26 cellular contexts compared by ENCODE assay signal in genomic region chr1:109156916-109157385, GRCh38. TPM values are rescaled to one million over a fixed set of nuclear protein-coding genes. Genes with fewer than 3 reads are reported as not detected.
DNase-seq lines count a peak whose midpoint lies in the region; ATAC-seq, FAIRE-seq and TF ChIP-seq lines count a peak whose summit lies in the region.
"Had no signal": no experiment of that assay in that cellular context is flagged by ENCODE, and none has a peak within 500 bp of the region (broad histone marks: within the 10 kb centered on the region; RNA-seq: fewer than 3 reads in every experiment).

No MANE protein-coding gene starts in this region.

- H3K27me3 Mint-ChIP-seq in brain = peaks cover 3% of the 10 kb centered on the region
- H3K27me3 Mint-ChIP-seq in activated naive CD4-positive, alpha-beta T cell treated with anti-CD3 and anti-CD28 coated beads, Interleukin-2, amount 10 ng/mL, durations not matched to agents 7 days and 5 days = peaks cover 3% of the 10 kb centered on the region
- H3K27me3 Mint-ChIP-seq: CD4-positive, alpha-beta T cell had no signal

- no peak for TF ChIP-seq CTCF in brain (conservative IDR thresholded peaks at IDR 0.05)

- peak overlapping the region in 3 of 5 experiments; percentile 31 to 77 (median 65) for H3K27ac Mint-ChIP-seq in brain
- no peak overlapping the region for H3K27ac Mint-ChIP-seq in activated naive CD4-positive, alpha-beta T cell treated with anti-CD3 and anti-CD28 coated beads, Interleukin-2, amount 10 ng/mL, durations not matched to agents 7 days and 5 days
- H3K27ac Mint-ChIP-seq: CD4-positive, alpha-beta T cell had no signal

- H3K4me1 Mint-ChIP-seq in brain = peaks cover 19% of the 10 kb centered on the region
- peaks cover 12% of the 10 kb centered on the region for H3K4me1 Mint-ChIP-seq in activated naive CD4-positive, alpha-beta T cell treated with anti-CD3 and anti-CD28 coated beads, Interleukin-2, amount 10 ng/mL, durations not matched to agents 7 days and 5 days

- H3K9me3 ChIP-seq in small intestine (ENCODE audit: control insufficient read depth, low read depth) = no peaks in the 10 kb centered on the region
- H3K9me3 ChIP-seq: A549; BLaER1 treated with 17β-estradiol and CSF1 and Interleukin-3, amounts not matched to agents 10 nM and 100 nM; MG63 had no signal

- H3K36me3 ChIP-seq in small intestine (ENCODE audit: control insufficient read depth in 2 of 2, insufficient read depth in 2 of 2, low read length in 2 of 2) = no peaks in the 10 kb centered on the region
- H3K36me3 ChIP-seq: BLaER1 treated with 17β-estradiol and CSF1 and Interleukin-3, amounts not matched to agents 10 nM and 100 nM; MG63 had no signal

- no peak for ATAC-seq in HG03097 (IDR thresholded peaks at IDR 0.05; ENCODE audit: low FRiP score, unreplicated experiment)
- ATAC-seq: A549, Panc1 had no signal

- DNase-seq in NCI-H526 treated with DMSO at 0.1 percent for 48 hours (lab: John Stamatoyannopoulos, UW) = peak; percentile 9
- peak; percentile 25 for DNase-seq in mucosa of gallbladder (ENCODE audit: low spot score)
- peak; percentile 61 for DNase-seq in small intestine
- no peak for DNase-seq in activated naive CD4-positive, alpha-beta T cell (lab: John Stamatoyannopoulos, UW)
- no peak for DNase-seq in RCC 7860 (ENCODE audit: low spot score)
- no peak for DNase-seq in activated naive CD4-positive, alpha-beta T cell treated with anti-CD3 and anti-CD28 coated beads, Interleukin-2, amount 10 ng/mL, durations not matched to agents 7 days and 5 days
- DNase-seq: AML-193; CD4-positive, alpha-beta T cell; H7; KBM-7; MG63; NCI-H1105 treated with DMSO at 0.1 percent for 48 hours; NCI-H146; NCI-H2029; NCI-H446; NCI-H524 treated with DMSO at 0.1 percent for 48 hours; SHP77 treated with DMSO at 0.1 percent for 48 hours had no signal

- no peaks in the 10 kb centered on the region for H3K9me3 Mint-ChIP-seq in brain
- H3K9me3 Mint-ChIP-seq in activated naive CD4-positive, alpha-beta T cell treated with anti-CD3 and anti-CD28 coated beads, Interleukin-2, amount 10 ng/mL, durations not matched to agents 7 days and 5 days = no peaks in the 10 kb centered on the region
- H3K9me3 Mint-ChIP-seq: CD4-positive, alpha-beta T cell had no signal

- CTCF ChIA-PET in activated naive CD4-positive, alpha-beta T cell treated with anti-CD3 and anti-CD28 coated beads, Interleukin-2, amount 10 ng/mL, durations not matched to agents 7 days and 5 days (lab: Charles Lee) = no interaction called here

- H3K4me3 Mint-ChIP-seq in brain = no peak overlapping the region
- no peak overlapping the region for H3K4me3 Mint-ChIP-seq in activated naive CD4-positive, alpha-beta T cell treated with anti-CD3 and anti-CD28 coated beads, Interleukin-2, amount 10 ng/mL, durations not matched to agents 7 days and 5 days
- H3K4me3 Mint-ChIP-seq: CD4-positive, alpha-beta T cell had no signal

- peak overlapping the region in 1 of 2 donors; percentile 52 for H3K27ac ChIP-seq in small intestine (ENCODE audit: low read depth in 1 of 2, low read length in 1 of 2)
- H3K27ac ChIP-seq: A549, SK-N-MC had no signal

- no peaks in the 10 kb centered on the region for H3K36me3 Mint-ChIP-seq in brain
- H3K36me3 Mint-ChIP-seq in activated naive CD4-positive, alpha-beta T cell treated with anti-CD3 and anti-CD28 coated beads, Interleukin-2, amount 10 ng/mL, durations not matched to agents 7 days and 5 days = no peaks in the 10 kb centered on the region

- H3K27me3 ChIP-seq in small intestine (ENCODE audit: control insufficient read depth in 2 of 2, insufficient read depth in 2 of 2, low read length in 2 of 2) = no peaks in the 10 kb centered on the region
- H3K27me3 ChIP-seq: MG63 had no signal

- FAIRE-seq in small intestine (lab: Jason Lieb, UNC) (no peak), RCC 7860 (lab: Jason Lieb, UNC) (no peak)
- FAIRE-seq: A549, G401.6, HTR-8/SVneo had no signal

- no peaks in the 10 kb centered on the region for H3K4me1 ChIP-seq in small intestine (ENCODE audit: control insufficient read depth in 2 of 2, insufficient read depth in 1 of 2, low read depth in 1 of 2, low read length in 1 of 2)

- H3K4me3 ChIP-seq in small intestine (ENCODE audit: low read depth in 1 of 2, low read length in 2 of 2) = no peak overlapping the region
- H3K4me3 ChIP-seq: A549; BLaER1 treated with 17β-estradiol and CSF1 and Interleukin-3, amounts not matched to agents 10 nM and 100 nM; MG63; SK-N-MC had no signal

- 25 to 66% (median 32%) methylated on average over 2 of the region's 2 CpGs for WGBS in small intestine, 3 donors

RNA-seq across cellular contexts. Expression of gene ELAPOR1, which starts 43.0 kb away (rescaled TPM):
- 205 TPM for polyA plus RNA-seq in brain (ENCODE audit: insufficient read depth, low read depth, low replicate concordance)
- total RNA-seq in mucosa of gallbladder = 127 TPM
- 10 to 100 TPM in 1 of 3 donors, 1 to 10 TPM in 2; 3.8 to 75.3 (median 5.9) TPM for polyA plus RNA-seq in small intestine
- total RNA-seq: OCI-LY7 had no signal

RNA-seq across cellular contexts. Expression of gene SARS1, which starts 56.8 kb away (rescaled TPM):
- polyA plus RNA-seq in brain (ENCODE audit: insufficient read depth, low read depth, low replicate concordance) = 402 TPM
- 113 TPM for total RNA-seq in mucosa of gallbladder
- polyA plus RNA-seq in small intestine = 100 to 1,000 TPM in 2 of 3 donors, 10 to 100 TPM in 1; 99.1 to 190 (median 159) TPM

Comparison
In these comparisons a context has a peak if more than half of its experiments do, and no peak if none do; other contexts are left out.
1. DNase-seq: peak in NCI-H526 treated with DMSO at 0.1 percent for 48 hours (single experiment), mucosa of gallbladder (single experiment) and small intestine (single experiment); none in activated naive CD4-positive, alpha-beta T cell (0 of 4), RCC 7860 (single experiment) and activated naive CD4-positive, alpha-beta T cell treated with anti-CD3 and anti-CD28 coated beads, Interleukin-2, amount 10 ng/mL, durations not matched to agents 7 days and 5 days (single experiment).